Comparison of ENCODE assay signal across 11 cellular contexts in genomic region chr19:47511128-47511517, GRCh38. TPM values are rescaled to one million over a fixed set of nuclear protein-coding genes. Genes with fewer than 3 reads are reported as not detected.
DNase-seq lines count a peak whose midpoint lies in the region; TF ChIP-seq lines count a peak whose summit lies in the region.
"Had no signal": no experiment of that assay in that cellular context is flagged by ENCODE, and none has a peak within 500 bp of the region (broad histone marks: within the 10 kb centered on the region; RNA-seq: fewer than 3 reads in every experiment).

No MANE protein-coding gene starts in this region.

- no peaks in the 10 kb centered on the region for H3K9me3 Mint-ChIP-seq in chondrocyte (ENCODE audit: low read depth)
- H3K9me3 Mint-ChIP-seq in activated naive CD4-positive, alpha-beta T cell treated with anti-CD3 and anti-CD28 coated beads for 36 hours = no peaks in the 10 kb centered on the region
- H3K9me3 Mint-ChIP-seq: effector memory CD8-positive, alpha-beta T cell had no signal

- peak overlapping the region; percentile 99 for H3K4me2 ChIP-seq in Loucy (ENCODE audit: low read depth, low read length, poor library complexity, severe bottlenecking)

- H3K9me3 ChIP-seq in Loucy (ENCODE audit: insufficient read depth, low read depth, low read length) = no peaks in the 10 kb centered on the region
- no peaks in the 10 kb centered on the region for H3K9me3 ChIP-seq in liver (ENCODE audit: control insufficient read depth in 4 of 4, low read length in 3 of 4)
- H3K9me3 ChIP-seq: Peyer's patch had no signal

- no peaks in the 10 kb centered on the region for H3K27me3 Mint-ChIP-seq in chondrocyte (ENCODE audit: low read depth)
- H3K27me3 Mint-ChIP-seq in activated naive CD4-positive, alpha-beta T cell treated with anti-CD3 and anti-CD28 coated beads for 36 hours (ENCODE audit: low read depth) = no peaks in the 10 kb centered on the region
- H3K27me3 Mint-ChIP-seq: effector memory CD8-positive, alpha-beta T cell had no signal

- no peaks in the 10 kb centered on the region for H3K27me3 ChIP-seq in Loucy (ENCODE audit: insufficient read depth, low read length, poor library complexity, severe bottlenecking)
- H3K27me3 ChIP-seq in liver (ENCODE audit: control insufficient read depth in 4 of 4, insufficient read depth in 4 of 4, low read length in 3 of 4) = no peaks in the 10 kb centered on the region
- H3K27me3 ChIP-seq: Peyer's patch had no signal

- H3K9ac ChIP-seq in Loucy (ENCODE audit: low read depth, low read length, poor library complexity, severe bottlenecking) = peak overlapping the region; percentile 95
- H3K9ac ChIP-seq in liver (ENCODE audit: low read depth in 1 of 2, low read length in 2 of 2) = no peak overlapping the region

- peaks cover 63% of the 10 kb centered on the region for H3K4me1 Mint-ChIP-seq in chondrocyte (ENCODE audit: low read depth)
- peaks cover 56% of the 10 kb centered on the region for H3K4me1 Mint-ChIP-seq in activated naive CD4-positive, alpha-beta T cell treated with anti-CD3 and anti-CD28 coated beads for 36 hours (ENCODE audit: low read depth)

- no peaks in the 10 kb centered on the region for H3K36me3 ChIP-seq in Loucy (ENCODE audit: insufficient read depth, low read length)
- H3K36me3 ChIP-seq in liver (ENCODE audit: control insufficient read depth in 4 of 4, insufficient read depth in 3 of 4, low read depth in 1 of 4, low read length in 3 of 4) = peaks cover 0 to 3% (median under 1%) of the 10 kb centered on the region in 4 donors

- H3K4me1 ChIP-seq in Loucy (ENCODE audit: insufficient read depth, low read length, poor library complexity, severe bottlenecking) = peaks cover 25% of the 10 kb centered on the region
- H3K4me1 ChIP-seq in liver (ENCODE audit: control insufficient read depth in 4 of 4, insufficient read depth in 4 of 4, low read length in 3 of 4) = peaks cover 25 to 83% (median 66%) of the 10 kb centered on the region in 4 donors

- no peak overlapping the region for H3K4me3 Mint-ChIP-seq in chondrocyte (ENCODE audit: unreplicated experiment)
- no peak overlapping the region for H3K4me3 Mint-ChIP-seq in activated naive CD4-positive, alpha-beta T cell treated with anti-CD3 and anti-CD28 coated beads for 36 hours

- H3K79me2 ChIP-seq in Loucy (ENCODE audit: insufficient read depth, low read length) = peaks cover 82% of the 10 kb centered on the region

- H3K27ac Mint-ChIP-seq in chondrocyte (ENCODE audit: unreplicated experiment) = peak overlapping the region; percentile 99
- H3K27ac Mint-ChIP-seq in activated naive CD4-positive, alpha-beta T cell treated with anti-CD3 and anti-CD28 coated beads for 36 hours = no peak overlapping the region

- H3K9me2 ChIP-seq in Loucy (replicated peaks; ENCODE audit: low read depth, low read length) = no peaks in the 10 kb centered on the region

- intact Hi-C loops in activated naive CD4-positive, alpha-beta T cell treated with anti-CD3 and anti-CD28 coated beads for 36 hours (cut with micrococcal nuclease) = no loop called here

- peak; percentile 35 to 62 for TF ChIP-seq RAD21 in liver (IDR thresholded peaks at IDR 0.05)

- CTCF ChIA-PET in activated naive CD4-positive, alpha-beta T cell treated with anti-CD3 and anti-CD28 coated beads for 36 hours (lab: Charles Lee) = interaction anchor here (0.7 to 1.5 kb wide), 3 partner anchors 10 to 196 kb away, joined by 3 to 5 read pairs (median 4); partner anchors contain the start of gene KPTN

- no peaks in the 10 kb centered on the region for H3F3A ChIP-seq in Loucy (ENCODE audit: low read depth)

- no peak overlapping the region for H2AFZ ChIP-seq in Loucy (ENCODE audit: low read length)

- peaks cover 44% of the 10 kb centered on the region for H4K20me1 ChIP-seq in Loucy (ENCODE audit: insufficient read depth, low read length, poor library complexity, severe bottlenecking)

- H3K4me3 ChIP-seq in Loucy (ENCODE audit: low read length, poor library complexity, severe bottlenecking) = no peak overlapping the region
- H3K4me3 ChIP-seq in liver (ENCODE audit: low read depth in 1 of 3, low read length in 3 of 3) = peak overlapping the region in 2 of 3 donors; percentile 12 to 100

- 32% methylated on average over 6 of the region's 6 CpGs for WGBS in liver

- no peak for DNase-seq in chondrocyte (ENCODE audit: low spot score)
- no peak for DNase-seq in HUDEP-2 (lab: John Stamatoyannopoulos, UW; ENCODE audit: unreplicated experiment in 76 of 76)
- no peak for DNase-seq in cortex of kidney (lab: John Stamatoyannopoulos, UW)
- DNase-seq in activated naive CD4-positive, alpha-beta T cell treated with anti-CD3 and anti-CD28 coated beads for 36 hours = no peak
- DNase-seq: activated gamma-delta T cell; DND-41; effector memory CD8-positive, alpha-beta T cell had no signal

- no peak for TF ChIP-seq CTCF in Loucy (conservative IDR thresholded peaks at IDR 0.05; ENCODE audit: low read length)
- TF ChIP-seq CTCF in chondrocyte (IDR thresholded peaks at IDR 0.05) = no peak
- no peak for TF ChIP-seq CTCF in liver (IDR thresholded peaks at IDR 0.05; ENCODE audit: low read depth, low read length, missing input control)

- peaks cover 1% of the 10 kb centered on the region for H3K36me3 Mint-ChIP-seq in chondrocyte (ENCODE audit: low read depth)
- peaks cover 1% of the 10 kb centered on the region for H3K36me3 Mint-ChIP-seq in activated naive CD4-positive, alpha-beta T cell treated with anti-CD3 and anti-CD28 coated beads for 36 hours (ENCODE audit: low read depth)

- H3K27ac ChIP-seq in liver (ENCODE audit: low read depth in 1 of 2, low read length in 2 of 2) (peak overlapping the region; percentile 85 to 87), temporal lobe (ENCODE audit: low read depth, low read length) (peak overlapping the region; percentile 70)

TF ChIP-seq in liver, 16 proteins besides CTCF, POLR2A, EP300 and RAD21 (continues in another document):
- TF ChIP-seq GABPA (IDR thresholded peaks at IDR 0.05 in 1 of 2, conservative IDR thresholded peaks at IDR 0.05 in 1 of 2) (peak in 1 of 2 donors; percentile 22), EGR1 (IDR thresholded peaks at IDR 0.05; ENCODE audit: low read depth in 2 of 2) (no peak), ATF3 (IDR thresholded peaks at IDR 0.05) (no peak), JUND (IDR thresholded peaks at IDR 0.05) (peak in 1 of 2 donors; percentile 81), MAX (IDR thresholded peaks at IDR 0.05) (peak; percentile 27), NR2F2 (IDR thresholded peaks at IDR 0.05) (peak; percentile 80), HNF4A (conservative IDR thresholded peaks at IDR 0.05) (peak; percentile 80 to 85), YY1 (IDR thresholded peaks at IDR 0.05) (peak; percentile 68), REST (IDR thresholded peaks at IDR 0.05) (peak; percentile 52), SP1 (IDR thresholded peaks at IDR 0.05) (peak; percentile 74)

RNA-seq across cellular contexts. Expression of gene NAPA, which starts 3.7 kb away (rescaled TPM):
- 88.8 to 91.2 TPM (median 90.7 TPM) in 3 replicates for total RNA-seq in chondrocyte
- 100 to 1,000 TPM in 1 of 2 donors, 10 to 100 TPM in 1; 73.4 to 116 TPM for total RNA-seq in liver
- polyA plus RNA-seq in liver = 100 to 1,000 TPM; 125 to 132 TPM
- total RNA-seq in temporal lobe = 34.4 TPM
- 10 to 100 TPM; 72.5 to 75.1 TPM for total RNA-seq in activated naive CD4-positive, alpha-beta T cell treated with anti-CD3 and anti-CD28 coated beads for 36 hours

RNA-seq across cellular contexts. Expression of gene KPTN, which starts 27.1 kb away (rescaled TPM):
- 9.1 to 12.0 TPM (median 9.7 TPM) in 3 replicates for total RNA-seq in chondrocyte
- 1 to 10 TPM; 2.3 to 3.6 TPM for total RNA-seq in liver
- polyA plus RNA-seq in liver = 1 to 10 TPM; 4.4 to 6.0 TPM
- 5.7 TPM for total RNA-seq in temporal lobe
- total RNA-seq in activated naive CD4-positive, alpha-beta T cell treated with anti-CD3 and anti-CD28 coated beads for 36 hours = 10 to 100 TPM; 14.2 to 15.5 TPM

RNA-seq across cellular contexts. Expression of gene SLC8A2, which starts 39.4 kb away (rescaled TPM):
- total RNA-seq in chondrocyte (0.27 to 0.42 TPM (median 0.31 TPM) in 3 replicates), liver (under 1 TPM in 1 of 2 donors, not detected in 1; 0.25 TPM), temporal lobe (37.4 TPM)
- polyA plus RNA-seq in liver = under 1 TPM in 1 of 2 donors, not detected in 1; 0.01 TPM
- not detected for total RNA-seq in activated naive CD4-positive, alpha-beta T cell treated with anti-CD3 and anti-CD28 coated beads for 36 hours

Comparison
In these comparisons a context has a peak if more than half of its experiments do, and no peak if none do; other contexts are left out.
1. RNA of gene SLC8A2, which starts 39.4 kb away (total RNA-seq): 37.4 TPM in temporal lobe (single experiment); 0.27 to 0.42 TPM in chondrocyte, 0.25 TPM in liver and not detected in activated naive CD4-positive, alpha-beta T cell treated with anti-CD3 and anti-CD28 coated beads for 36 hours; every median in the first group is over 10 times any median in the second.